Comparison of ENCODE assay signal across 9 cellular contexts in genomic region chr17:41623160-41623861, GRCh38. TPM values are rescaled to one million over a fixed set of nuclear protein-coding genes. Genes with fewer than 3 reads are reported as not detected.
"Had no signal": no experiment of that assay in that cellular context is flagged by ENCODE, and none has a peak within 500 bp of the region (broad histone marks: within the 10 kb centered on the region; RNA-seq: fewer than 3 reads in every experiment).

No MANE protein-coding gene starts in this region.

RNA-seq across cellular contexts. Expression of gene KRT17, which starts 1.1 kb away (rescaled TPM):
- total RNA-seq: activated CD4-positive, alpha-beta memory T cell treated with anti-CD3 and anti-CD28 coated beads, Interleukin-2, amount 10 ng/mL, durations not matched to agents 7 days and 5 days; activated naive CD8-positive, alpha-beta T cell treated with anti-CD3 and anti-CD28 coated beads for 36 hours; psoas muscle; right cardiac atrium; T-helper 2 cell treated with Interferon-gamma antibody and Interleukin-4, amounts not matched to agents 100 ng/mL and 5 ng/mL, for 36 hours had no signal

RNA-seq across cellular contexts. Expression of gene KRT16, which starts 10.7 kb away (rescaled TPM):
- total RNA-seq: activated CD4-positive, alpha-beta memory T cell treated with anti-CD3 and anti-CD28 coated beads, Interleukin-2, amount 10 ng/mL, durations not matched to agents 7 days and 5 days; activated CD8-positive, alpha-beta memory T cell treated with anti-CD3 and anti-CD28 coated beads, Interleukin-2, amount 10 ng/mL, durations not matched to agents 7 days and 5 days; activated naive CD8-positive, alpha-beta T cell treated with anti-CD3 and anti-CD28 coated beads for 36 hours; lower lobe of right lung; right cardiac atrium; T-helper 2 cell treated with Interferon-gamma antibody and Interleukin-4, amounts not matched to agents 100 ng/mL and 5 ng/mL, for 36 hours had no signal

RNA-seq across cellular contexts. Expression of gene KRT14, which starts 36.6 kb away (rescaled TPM):
- total RNA-seq: activated CD4-positive, alpha-beta memory T cell treated with anti-CD3 and anti-CD28 coated beads, Interleukin-2, amount 10 ng/mL, durations not matched to agents 7 days and 5 days; activated CD8-positive, alpha-beta memory T cell treated with anti-CD3 and anti-CD28 coated beads, Interleukin-2, amount 10 ng/mL, durations not matched to agents 7 days and 5 days; activated naive CD8-positive, alpha-beta T cell treated with anti-CD3 and anti-CD28 coated beads for 36 hours; lower lobe of right lung; right cardiac atrium; T-helper 2 cell treated with Interferon-gamma antibody and Interleukin-4, amounts not matched to agents 100 ng/mL and 5 ng/mL, for 36 hours had no signal

RNA-seq across cellular contexts. Expression of gene KRT9, which starts 51.5 kb away (rescaled TPM):
- total RNA-seq: activated CD4-positive, alpha-beta memory T cell treated with anti-CD3 and anti-CD28 coated beads, Interleukin-2, amount 10 ng/mL, durations not matched to agents 7 days and 5 days; activated CD8-positive, alpha-beta memory T cell treated with anti-CD3 and anti-CD28 coated beads, Interleukin-2, amount 10 ng/mL, durations not matched to agents 7 days and 5 days; activated naive CD8-positive, alpha-beta T cell treated with anti-CD3 and anti-CD28 coated beads for 36 hours; esophagus muscularis mucosa; lower lobe of right lung; omental fat pad; psoas muscle; right cardiac atrium; T-helper 2 cell treated with Interferon-gamma antibody and Interleukin-4, amounts not matched to agents 100 ng/mL and 5 ng/mL, for 36 hours had no signal
- polyA plus RNA-seq: right cardiac atrium had no signal
